Comparison of ENCODE assay signal across 9 cellular contexts in genomic region chr17:77571562-77571981, GRCh38.
A peak's percentile ranks its signal among the peaks of the same experiment; 100 is the strongest.
DNase-seq lines count a peak whose midpoint lies in the region; ATAC-seq and TF ChIP-seq lines count a peak whose summit lies in the region.
"Had no signal": no experiment of that assay in that cellular context is flagged by ENCODE, and none has a peak within 500 bp of the region (broad histone marks: within the 10 kb centered on the region; RNA-seq: fewer than 3 reads in every experiment).

No MANE protein-coding gene starts in this region.

- intact Hi-C loops in activated CD4-positive, alpha-beta T cell treated with anti-CD3 and anti-CD28 coated beads, Interleukin-2, amount 10 ng/mL, durations not matched to agents 24 days and 14 days (cut with micrococcal nuclease): no loop called here

- peaks cover 41% of the 10 kb centered on the region for H3K27me3 Mint-ChIP-seq in activated CD4-positive, alpha-beta T cell treated with anti-CD3 and anti-CD28 coated beads, Interleukin-2, amount 10 ng/mL, durations not matched to agents 24 days and 14 days
- H3K27me3 Mint-ChIP-seq in activated naive CD8-positive, alpha-beta T cell treated with anti-CD3 and anti-CD28 coated beads, Interleukin-2, amount 10 ng/mL, durations not matched to agents 7 days and 5 days: peaks cover 56% of the 10 kb centered on the region

- H3K4me3 ChIP-seq in thoracic aorta: peak overlapping the region; percentile 59

- DNase-seq in activated CD4-positive, alpha-beta T cell treated with anti-CD3 and anti-CD28 coated beads, Interleukin-2, amount 10 ng/mL, durations not matched to agents 24 days and 14 days: no peak
- DNase-seq in activated CD4-positive, alpha-beta T cell treated with anti-CD3 and anti-CD28 coated beads for 1 hour: no peak
- DNase-seq in activated naive CD8-positive, alpha-beta T cell treated with anti-CD3 and anti-CD28 coated beads, Interleukin-2, amount 10 ng/mL, durations not matched to agents 7 days and 5 days: peak; percentile 22
- DNase-seq in inferior parietal cortex (ENCODE audit: extremely low spot score): peak; percentile 63
- DNase-seq in thoracic aorta (ENCODE audit: low spot score): no peak
- no peak for DNase-seq in NCI-H748 treated with DMSO at 0.1 percent for 48 hours (lab: John Stamatoyannopoulos, UW)
- DNase-seq in NCI-H1105 (lab: John Stamatoyannopoulos, UW): no peak

- H3K36me3 ChIP-seq in thoracic aorta: no peaks in the 10 kb centered on the region

- H3K27ac ChIP-seq in thoracic aorta: no peak overlapping the region
- H3K27ac ChIP-seq: C4-2B had no signal

- H3K4me3 Mint-ChIP-seq in activated CD4-positive, alpha-beta T cell treated with anti-CD3 and anti-CD28 coated beads, Interleukin-2, amount 10 ng/mL, durations not matched to agents 24 days and 14 days: peak overlapping the region; percentile 62
- H3K4me3 Mint-ChIP-seq in activated naive CD8-positive, alpha-beta T cell treated with anti-CD3 and anti-CD28 coated beads, Interleukin-2, amount 10 ng/mL, durations not matched to agents 7 days and 5 days: peak overlapping the region; percentile 39

- H3K27me3 ChIP-seq in thoracic aorta (replicated peaks; ENCODE audit: insufficient read depth): no peaks in the 10 kb centered on the region

- H3K36me3 Mint-ChIP-seq in activated CD4-positive, alpha-beta T cell treated with anti-CD3 and anti-CD28 coated beads, Interleukin-2, amount 10 ng/mL, durations not matched to agents 24 days and 14 days (ENCODE audit: low read depth): no peaks in the 10 kb centered on the region
- no peaks in the 10 kb centered on the region for H3K36me3 Mint-ChIP-seq in activated naive CD8-positive, alpha-beta T cell treated with anti-CD3 and anti-CD28 coated beads, Interleukin-2, amount 10 ng/mL, durations not matched to agents 7 days and 5 days

- H3K9me3 Mint-ChIP-seq in activated CD4-positive, alpha-beta T cell treated with anti-CD3 and anti-CD28 coated beads, Interleukin-2, amount 10 ng/mL, durations not matched to agents 24 days and 14 days: no peaks in the 10 kb centered on the region
- H3K9me3 Mint-ChIP-seq in activated naive CD8-positive, alpha-beta T cell treated with anti-CD3 and anti-CD28 coated beads, Interleukin-2, amount 10 ng/mL, durations not matched to agents 7 days and 5 days: no peaks in the 10 kb centered on the region

- H3K4me1 ChIP-seq in thoracic aorta (ENCODE audit: control insufficient read depth in 1 of 2, low read depth in 2 of 2): peaks cover 8 to 35% of the 10 kb centered on the region in 2 donors

- TF ChIP-seq CTCF in thoracic aorta (IDR thresholded peaks at IDR 0.05): no peak

- no peak overlapping the region for H3K27ac Mint-ChIP-seq in activated CD4-positive, alpha-beta T cell treated with anti-CD3 and anti-CD28 coated beads, Interleukin-2, amount 10 ng/mL, durations not matched to agents 24 days and 14 days
- H3K27ac Mint-ChIP-seq in activated naive CD8-positive, alpha-beta T cell treated with anti-CD3 and anti-CD28 coated beads, Interleukin-2, amount 10 ng/mL, durations not matched to agents 7 days and 5 days: no peak overlapping the region

- ATAC-seq in activated naive CD8-positive, alpha-beta T cell treated with anti-CD3 and anti-CD28 coated beads, Interleukin-2, amount 10 ng/mL, durations not matched to agents 7 days and 5 days (ENCODE audit: low read depth): peak; percentile 36
- ATAC-seq in thoracic aorta (ENCODE audit: insufficient number of reproducible peaks, low FRiP score, low read depth) (no peak), GM21576 (IDR thresholded peaks at IDR 0.05; ENCODE audit: unreplicated experiment) (no peak)

- H3K4me1 Mint-ChIP-seq in activated CD4-positive, alpha-beta T cell treated with anti-CD3 and anti-CD28 coated beads, Interleukin-2, amount 10 ng/mL, durations not matched to agents 24 days and 14 days: peaks cover 8% of the 10 kb centered on the region
- H3K4me1 Mint-ChIP-seq in activated naive CD8-positive, alpha-beta T cell treated with anti-CD3 and anti-CD28 coated beads, Interleukin-2, amount 10 ng/mL, durations not matched to agents 7 days and 5 days: peaks cover 8% of the 10 kb centered on the region

- no peaks in the 10 kb centered on the region for H3K9me3 ChIP-seq in thoracic aorta

- POLR2A ChIA-PET in activated naive CD8-positive, alpha-beta T cell treated with anti-CD3 and anti-CD28 coated beads, Interleukin-2, amount 10 ng/mL, durations not matched to agents 7 days and 5 days (lab: Charles Lee): no interaction called here

Comparison
In these comparisons a context has a peak if more than half of its experiments do, and no peak if none do; other contexts are left out.
1. DNase-seq: peak in activated naive CD8-positive, alpha-beta T cell treated with anti-CD3 and anti-CD28 coated beads, Interleukin-2, amount 10 ng/mL, durations not matched to agents 7 days and 5 days (single experiment) and inferior parietal cortex (single experiment); none in activated CD4-positive, alpha-beta T cell treated with anti-CD3 and anti-CD28 coated beads, Interleukin-2, amount 10 ng/mL, durations not matched to agents 24 days and 14 days (single experiment), activated CD4-positive, alpha-beta T cell treated with anti-CD3 and anti-CD28 coated beads for 1 hour (single experiment), thoracic aorta (single experiment), NCI-H748 treated with DMSO at 0.1 percent for 48 hours (single experiment) and NCI-H1105 (single experiment).